ENCODE assay signal across 19 cellular contexts in genomic region chr4:16415751-16416150, GRCh38.
"Had no signal": no experiment of that assay in that cellular context is flagged by ENCODE, and none has a peak within 500 bp of the region (broad histone marks: within the 10 kb centered on the region; RNA-seq: fewer than 3 reads in every experiment).

No MANE protein-coding gene starts in this region.

- ATAC-seq: Panc1, PC-3 had no signal

- DNase-seq: Kasumi-1; MM.1S; NCI-H1092 treated with DMSO at 0.1 percent for 48 hours; NCI-H1436; NCI-H187; NCI-H2029; NCI-H2081 treated with DMSO at 0.1 percent for 48 hours; NCI-H2171; NCI-H226; NCI-H446; NCI-H510A; NCI-H524 treated with DMSO at 0.1 percent for 48 hours; NCI-H69; NCI-H774; NK-92 treated with Interleukin-12 subunit alpha and Interleukin-12 subunit beta, amount 100 ng/mL, for 24 hours; PC-3; SHP77; SK-N-SH had no signal
